Comparison of ENCODE assay signal across 9 cellular contexts in genomic region chr10:19488592-19489280, GRCh38.
DNase-seq lines count a peak whose midpoint lies in the region; ATAC-seq and TF ChIP-seq lines count a peak whose summit lies in the region.
"Had no signal": no experiment of that assay in that cellular context is flagged by ENCODE, and none has a peak within 500 bp of the region (broad histone marks: within the 10 kb centered on the region; RNA-seq: fewer than 3 reads in every experiment).

No MANE protein-coding gene starts in this region.

- H4K8ac ChIP-seq in neuronal stem cell (ENCODE audit: low read depth, low read length): no peak overlapping the region

- H3K27me3 ChIP-seq in cardiac muscle cell: no peaks in the 10 kb centered on the region
- H3K27me3 ChIP-seq in neuronal stem cell (ENCODE audit: control insufficient read depth in 3 of 3, insufficient read depth in 3 of 3, low read depth in 1 of 3, low read length in 3 of 3): no peaks in the 10 kb centered on the region
- H3K27me3 ChIP-seq: BLaER1 treated with 17β-estradiol and CSF1 and Interleukin-3, amounts not matched to agents 10 nM and 100 nM had no signal

- no peak overlapping the region for H2BK5ac ChIP-seq in neuronal stem cell (ENCODE audit: low read length)

- no peak overlapping the region for H2BK15ac ChIP-seq in neuronal stem cell (ENCODE audit: low read length)

- no peak overlapping the region for H2AFZ ChIP-seq in neuronal stem cell (ENCODE audit: low read length)

- no peak overlapping the region for H4K91ac ChIP-seq in neuronal stem cell (ENCODE audit: low read depth, low read length, poor library complexity)

- no peak overlapping the region for H3K4me2 ChIP-seq in neuronal stem cell (ENCODE audit: insufficient read depth, low read length, poor library complexity, severe bottlenecking)
- H3K4me2 ChIP-seq: BLaER1 treated with 17β-estradiol and CSF1 and Interleukin-3, amounts not matched to agents 10 nM and 100 nM had no signal

- no peak overlapping the region for H3K27ac ChIP-seq in cardiac muscle cell
- no peak overlapping the region for H3K27ac ChIP-seq in neuronal stem cell (replicated peaks; ENCODE audit: low read length)
- H3K27ac ChIP-seq: BLaER1 treated with 17β-estradiol and CSF1 and Interleukin-3, amounts not matched to agents 10 nM and 100 nM had no signal

- H3K9me3 ChIP-seq in cardiac muscle cell (ENCODE audit: low read depth) (no peaks in the 10 kb centered on the region), neuronal stem cell (replicated peaks in 1 of 2; ENCODE audit: control insufficient read depth in 2 of 2, insufficient read depth in 1 of 2, low read depth in 1 of 2, low read length in 2 of 2) (no peaks in the 10 kb centered on the region)
- H3K9me3 ChIP-seq: BLaER1 treated with 17β-estradiol and CSF1 and Interleukin-3, amounts not matched to agents 10 nM and 100 nM had no signal

- no peak overlapping the region for H2AK5ac ChIP-seq in neuronal stem cell (ENCODE audit: low read depth, low read length)

- DNase-seq in stimulated activated naive CD8-positive, alpha-beta T cell treated with anti-CD3 and anti-CD28 coated beads, Interleukin-15, Interleukin-2, amounts not matched to agents 100 U/mL and 50 U/mL, for 24 hours: peak; percentile 17
- DNase-seq in stimulated activated naive CD8-positive, alpha-beta T cell treated with anti-CD3 and anti-CD28 coated beads, Interleukin-15, amount 100 ng/mL, for 72 hours: no peak
- DNase-seq in cardiac muscle cell (ENCODE audit: low read depth in 1 of 2, low spot score in 1 of 2): peak; percentile 63 to 65
- peak; percentile 20 for DNase-seq in neuronal stem cell (ENCODE audit: low spot score)
- no peak for DNase-seq in cerebellar nuclear complex (lab: John Stamatoyannopoulos, UW)
- no peak for DNase-seq in D341Med (ENCODE audit: low spot score)
- DNase-seq in GF-D8 (lab: John Stamatoyannopoulos, UW): no peak

- no peak overlapping the region for H3K9ac ChIP-seq in neuronal stem cell (ENCODE audit: low read depth, low read length, poor library complexity)
- H3K9ac ChIP-seq: BLaER1 treated with 17β-estradiol and CSF1 and Interleukin-3, amounts not matched to agents 10 nM and 100 nM had no signal

- TF ChIP-seq CTCF in cardiac muscle cell (IDR thresholded peaks at IDR 0.05; ENCODE audit: low read depth, low read length): peak; percentile 34

- no peak overlapping the region for H3K23ac ChIP-seq in neuronal stem cell (ENCODE audit: low read depth, low read length, poor library complexity)

- no peaks in the 10 kb centered on the region for H3K79me1 ChIP-seq in neuronal stem cell (ENCODE audit: low read depth, low read length)

- no peak overlapping the region for H3K4me3 ChIP-seq in cardiac muscle cell
- no peak overlapping the region for H3K4me3 ChIP-seq in neuronal stem cell (ENCODE audit: low read length in 2 of 2)
- H3K4me3 ChIP-seq: BLaER1 treated with 17β-estradiol and CSF1 and Interleukin-3, amounts not matched to agents 10 nM and 100 nM had no signal

- no peak overlapping the region for H2BK120ac ChIP-seq in neuronal stem cell (ENCODE audit: low read depth, low read length)

- ATAC-seq in stimulated activated naive CD8-positive, alpha-beta T cell treated with anti-CD3 and anti-CD28 coated beads, Interleukin-15, Interleukin-2, amounts not matched to agents 100 U/mL and 50 U/mL, for 24 hours: no peak
- ATAC-seq in stimulated activated naive CD8-positive, alpha-beta T cell treated with anti-CD3 and anti-CD28 coated beads, Interleukin-15, amount 100 ng/mL, for 72 hours: no peak
- ATAC-seq in GM21737 (IDR thresholded peaks at IDR 0.05; ENCODE audit: unreplicated experiment): no peak

- no CpG with 5 or more reads among the region's 23 CpGs for WGBS in neuronal stem cell (ENCODE audit: extremely low coverage in 2 of 2, insufficient read length in 2 of 2, insufficient replicate concordance in 1 of 2), 2 donors

- H3K9me3 Mint-ChIP-seq in stimulated activated naive CD8-positive, alpha-beta T cell treated with anti-CD3 and anti-CD28 coated beads, Interleukin-15, amount 100 ng/mL, for 72 hours: peaks cover 0 to 4% of the 10 kb centered on the region in 2 donors

- no peak overlapping the region for H2BK12ac ChIP-seq in neuronal stem cell (ENCODE audit: low read length)

- no peaks in the 10 kb centered on the region for H3K36me3 ChIP-seq in cardiac muscle cell
- H3K36me3 ChIP-seq in neuronal stem cell (replicated peaks in 1 of 2; ENCODE audit: control insufficient read depth in 2 of 2, insufficient read depth in 2 of 2, low read length in 2 of 2): no peaks in the 10 kb centered on the region
- H3K36me3 ChIP-seq: BLaER1 treated with 17β-estradiol and CSF1 and Interleukin-3, amounts not matched to agents 10 nM and 100 nM had no signal

- H3K14ac ChIP-seq in neuronal stem cell (ENCODE audit: low read length): no peak overlapping the region

- H3K18ac ChIP-seq in neuronal stem cell (ENCODE audit: low read length): no peak overlapping the region

- no peak overlapping the region for H3K27ac Mint-ChIP-seq in stimulated activated naive CD8-positive, alpha-beta T cell treated with anti-CD3 and anti-CD28 coated beads, Interleukin-15, amount 100 ng/mL, for 72 hours

- no peaks in the 10 kb centered on the region for H3K4me1 ChIP-seq in cardiac muscle cell (ENCODE audit: low read depth)
- H3K4me1 ChIP-seq in neuronal stem cell (ENCODE audit: control insufficient read depth in 2 of 2, insufficient read depth in 1 of 2, low read depth in 1 of 2, low read length in 2 of 2): no peaks in the 10 kb centered on the region

- H3K4me1 Mint-ChIP-seq in stimulated activated naive CD8-positive, alpha-beta T cell treated with anti-CD3 and anti-CD28 coated beads, Interleukin-15, amount 100 ng/mL, for 72 hours: no peaks in the 10 kb centered on the region

- H3K27me3 Mint-ChIP-seq in stimulated activated naive CD8-positive, alpha-beta T cell treated with anti-CD3 and anti-CD28 coated beads, Interleukin-15, amount 100 ng/mL, for 72 hours: no peaks in the 10 kb centered on the region

- peak overlapping the region in 1 of 2 donors; percentile 36 for H3K4me3 Mint-ChIP-seq in stimulated activated naive CD8-positive, alpha-beta T cell treated with anti-CD3 and anti-CD28 coated beads, Interleukin-15, amount 100 ng/mL, for 72 hours

- H3K4ac ChIP-seq in neuronal stem cell (ENCODE audit: low read length): no peak overlapping the region

Comparison
In these comparisons a context has a peak if more than half of its experiments do, and no peak if none do; other contexts are left out.
1. DNase-seq: peak in stimulated activated naive CD8-positive, alpha-beta T cell treated with anti-CD3 and anti-CD28 coated beads, Interleukin-15, Interleukin-2, amounts not matched to agents 100 U/mL and 50 U/mL, for 24 hours (single experiment), cardiac muscle cell (2 of 2) and neuronal stem cell (single experiment); none in stimulated activated naive CD8-positive, alpha-beta T cell treated with anti-CD3 and anti-CD28 coated beads, Interleukin-15, amount 100 ng/mL, for 72 hours (0 of 2), cerebellar nuclear complex (0 of 2), D341Med (single experiment) and GF-D8 (single experiment).